22 cellular contexts compared by ENCODE assay signal in the genomic region with DNA sequence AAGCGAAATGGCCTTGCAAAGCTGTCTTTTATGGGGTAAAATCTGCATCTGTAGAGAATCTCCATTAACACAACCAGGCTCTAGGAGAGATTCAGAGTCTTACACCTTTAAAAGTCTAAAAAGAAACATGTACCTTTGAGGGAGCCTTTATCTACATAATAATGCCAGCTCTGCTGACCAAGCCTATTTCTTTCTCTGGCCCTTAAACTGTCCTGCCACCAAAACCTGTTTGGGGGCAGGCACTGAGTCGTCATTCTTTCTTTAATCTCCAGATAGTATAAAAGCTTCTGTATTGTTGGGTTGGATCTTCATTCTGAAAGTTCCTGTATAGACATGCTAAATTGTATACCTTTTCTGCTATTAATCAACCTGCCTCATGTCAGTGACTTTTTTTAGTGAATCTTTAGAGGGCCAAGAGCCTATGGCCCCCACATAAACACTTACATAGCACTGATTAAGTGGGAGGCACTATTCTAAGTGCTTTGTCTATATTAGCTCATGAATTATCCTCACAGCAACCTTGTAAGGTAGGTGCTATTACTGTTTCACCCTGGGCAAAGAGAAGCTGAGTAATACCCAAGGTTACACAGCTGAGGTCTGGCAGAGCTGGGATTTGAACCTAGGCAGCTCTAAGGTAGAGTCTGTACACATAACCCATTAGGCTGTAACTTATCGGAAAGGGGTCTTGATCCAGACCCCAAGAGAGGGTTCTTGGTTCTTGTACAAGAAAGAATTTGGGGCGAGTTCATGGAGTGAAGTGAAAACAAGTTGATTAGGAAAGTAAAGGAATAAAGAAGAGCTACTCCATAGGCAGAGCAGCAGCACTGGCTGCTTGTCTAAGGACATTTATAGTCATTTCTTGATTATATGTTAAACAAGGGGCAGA.
"Had no signal": no experiment of that assay in that cellular context is flagged by ENCODE, and none has a peak within 500 bp of the region (broad histone marks: within the 10 kb centered on the region; RNA-seq: fewer than 3 reads in every experiment).

No MANE protein-coding gene starts in this region.

- H3K4me1 ChIP-seq: breast epithelium, gastrocnemius medialis had no signal

- H3K27me3 ChIP-seq: ascending aorta, breast epithelium, gastrocnemius medialis, heart left ventricle, right atrium auricular region, suprapubic skin had no signal

- DNase-seq: activated CD4-positive, alpha-beta T cell treated with anti-CD3 and anti-CD28 coated beads, Interleukin-2, amount 50 U/mL, for 1 hour; activated naive CD4-positive, alpha-beta T cell treated with Interleukin-2 at 50 U/mL for 16 hours; cerebellar nuclear complex; dermis blood vessel endothelial cell; effector memory CD8-positive, alpha-beta T cell; gastrocnemius medialis; heart left ventricle; nephron progenitor cell; stimulated activated CD4-positive, alpha-beta T cell treated with anti-CD3 and anti-CD28 coated beads, Interleukin-15, amount 100 ng/mL, for 24 hours; stimulated activated CD4-positive, alpha-beta T cell treated with anti-CD3 and anti-CD28 coated beads, Interleukin-4, amount 100 ng/mL, for 24 hours; SW 1271 had no signal

- H3K27ac Mint-ChIP-seq: effector memory CD8-positive, alpha-beta T cell; nephron progenitor cell; progenitor cell of endocrine pancreas; stimulated activated naive CD8-positive, alpha-beta T cell treated with anti-CD3 and anti-CD28 coated beads, Interleukin-15, Interleukin-2, amounts not matched to agents 100 ng/mL and 50 ng/mL, for 24 hours; T-helper 2 cell treated with Interferon-gamma antibody and Interleukin-4, amounts not matched to agents 5 μg/mL and 100 μg/mL, for 36 hours; type B pancreatic cell had no signal

- H3K36me3 ChIP-seq: ascending aorta, breast epithelium, gastrocnemius medialis, heart left ventricle, right atrium auricular region, suprapubic skin had no signal

- H3K4me3 ChIP-seq: ascending aorta, breast epithelium, gastrocnemius medialis, heart left ventricle, right atrium auricular region, skin epidermis, suprapubic skin had no signal

- H3K27ac ChIP-seq: ascending aorta, breast epithelium, gastrocnemius medialis, right atrium auricular region, suprapubic skin had no signal

- H3K9me3 ChIP-seq: ascending aorta, breast epithelium, gastrocnemius medialis, suprapubic skin had no signal

- H3K27me3 Mint-ChIP-seq: type B pancreatic cell had no signal

- ATAC-seq: activated CD4-positive, CD25-positive, alpha-beta regulatory T cell treated with anti-CD3 and anti-CD28 coated beads, Interleukin-2, amount 50 U/mL, for 24 hours; effector memory CD8-positive, alpha-beta T cell; gastrocnemius medialis; heart left ventricle had no signal

- H3K9me3 Mint-ChIP-seq: effector memory CD8-positive, alpha-beta T cell; mesothelial cell of epicardium; stimulated activated naive CD8-positive, alpha-beta T cell treated with anti-CD3 and anti-CD28 coated beads, Interleukin-15, Interleukin-2, amounts not matched to agents 100 ng/mL and 50 ng/mL, for 24 hours; type B pancreatic cell had no signal

- H3K4me3 Mint-ChIP-seq: effector memory CD8-positive, alpha-beta T cell; mesothelial cell of epicardium; nephron progenitor cell; stimulated activated naive CD8-positive, alpha-beta T cell treated with anti-CD3 and anti-CD28 coated beads, Interleukin-15, Interleukin-2, amounts not matched to agents 100 ng/mL and 50 ng/mL, for 24 hours; T-helper 2 cell treated with Interferon-gamma antibody and Interleukin-4, amounts not matched to agents 5 μg/mL and 100 μg/mL, for 36 hours; type B pancreatic cell had no signal

- H3K36me3 Mint-ChIP-seq: mesothelial cell of epicardium, type B pancreatic cell had no signal
